8 cellular contexts compared by ENCODE assay signal in the genomic region with DNA sequence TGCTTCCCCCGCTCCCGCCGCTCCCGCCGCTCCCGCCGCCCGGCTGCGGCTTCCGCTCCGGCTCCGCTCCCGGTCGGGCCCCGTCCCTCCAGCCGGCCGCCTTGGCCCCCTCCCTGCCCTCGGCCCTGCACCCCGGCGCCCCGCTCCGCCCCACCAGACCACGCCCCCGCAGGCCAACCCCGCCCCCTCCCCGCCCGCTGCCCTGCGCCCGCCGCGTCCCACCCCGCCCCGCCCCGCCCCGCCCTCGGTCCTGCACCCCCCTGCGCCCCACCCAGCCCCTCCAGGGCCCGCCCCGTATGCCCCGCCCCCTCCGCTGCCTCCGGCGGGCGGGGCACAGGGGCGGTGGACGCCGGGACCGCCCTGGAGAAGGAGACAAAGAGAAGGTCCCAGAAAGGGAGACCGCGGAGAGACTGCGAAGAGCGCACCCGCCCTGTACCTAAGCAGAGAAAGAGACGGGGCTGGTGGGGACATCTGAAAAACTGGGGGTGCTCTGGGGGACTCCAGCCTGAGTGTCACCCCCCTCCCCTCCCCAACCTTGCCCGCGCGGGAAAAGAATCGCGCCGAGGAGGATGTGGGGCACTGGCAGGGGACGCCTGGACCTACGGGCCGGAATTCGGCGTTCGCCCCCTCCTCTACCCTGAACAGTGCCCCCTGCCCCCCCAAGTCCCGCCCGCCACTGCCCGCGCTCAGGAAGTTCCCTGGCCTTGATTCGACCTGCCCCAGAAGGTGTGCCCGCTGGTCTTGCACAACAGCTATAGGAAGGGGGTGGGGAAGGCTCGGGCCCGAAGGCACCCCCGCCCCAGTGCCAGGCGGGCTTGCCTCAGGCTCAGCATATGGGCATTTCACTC.
DNase-seq lines count a peak whose midpoint lies in the region; ATAC-seq lines count a peak whose summit lies in the region.

No MANE protein-coding gene starts in this region.

- ATAC-seq in HG02885 (IDR thresholded peaks at IDR 0.05; ENCODE audit: poor library complexity, unreplicated experiment), result peak; percentile 73
- ATAC-seq in GM21528 (IDR thresholded peaks at IDR 0.05; ENCODE audit: low FRiP score, unreplicated experiment), result no peak

- DNase-seq in DMS53 treated with DMSO at 0.1 percent for 48 hours (lab: John Stamatoyannopoulos, UW; ENCODE audit: unreplicated experiment) (peak; percentile 48), NCI-H82 (lab: John Stamatoyannopoulos, UW) (peak; percentile 88), medulla oblongata (ENCODE audit: extremely low spot score) (peak; percentile 66)
- peak; percentile 51 to 52 for DNase-seq in activated CD8-positive, alpha-beta memory T cell treated with anti-CD3 and anti-CD28 coated beads for 4 hours (ENCODE audit: low read depth in 2 of 2)
- peak; percentile 78 for DNase-seq in effector CD8-positive, alpha-beta T cell (lab: John Stamatoyannopoulos, UW)
- peak; percentile 44 for DNase-seq in stimulated activated CD8-positive, alpha-beta memory T cell treated with anti-CD3 and anti-CD28 coated beads, Interleukin-12 subunit alpha, Interleukin-12 subunit beta, amount 100 ng/mL, for 24 hours (ENCODE audit: extremely low read depth)
